Comparison of ENCODE assay signal across 12 cellular contexts in the genomic region with DNA sequence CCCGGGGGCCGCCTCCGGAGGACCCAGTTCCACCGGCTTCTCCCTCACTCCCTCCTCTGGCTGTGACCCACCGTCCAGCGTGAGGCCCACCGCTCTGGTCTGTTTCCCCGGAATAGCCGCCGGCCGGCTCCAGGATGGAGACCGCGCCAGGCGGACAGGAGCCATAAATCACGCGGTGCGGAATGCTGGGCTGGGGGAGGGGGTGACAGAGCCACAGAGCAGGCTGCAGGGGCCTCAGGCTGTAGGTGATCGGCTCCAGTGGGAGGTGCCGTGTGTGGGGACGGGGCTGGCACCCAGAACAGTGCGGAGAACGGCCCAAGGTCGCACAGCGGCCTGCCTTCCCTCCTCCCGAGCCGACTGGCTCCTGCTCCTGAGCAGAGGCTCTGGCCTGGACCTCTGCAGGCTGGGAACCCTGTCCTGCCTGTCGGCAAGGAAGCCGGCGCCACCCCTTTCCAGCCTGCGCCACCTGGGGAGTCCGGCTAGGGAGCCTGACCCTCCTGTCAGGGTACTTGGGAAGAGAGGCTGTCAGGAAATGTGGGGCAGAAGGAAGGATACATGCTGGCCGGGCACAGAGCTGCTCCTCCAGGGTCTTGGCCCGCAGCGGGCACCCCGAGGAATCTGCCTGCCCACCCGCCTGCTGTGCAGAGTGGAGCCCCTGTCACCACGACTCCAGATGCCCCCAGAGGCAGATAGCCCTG. TPM values are rescaled to one million over a fixed set of nuclear protein-coding genes. Genes with fewer than 3 reads are reported as not detected.
DNase-seq lines count a peak whose midpoint lies in the region; ATAC-seq and TF ChIP-seq lines count a peak whose summit lies in the region.
"Had no signal": no experiment of that assay in that cellular context is flagged by ENCODE, and none has a peak within 500 bp of the region (broad histone marks: within the 10 kb centered on the region; RNA-seq: fewer than 3 reads in every experiment).

No MANE protein-coding gene starts in this region.

- H3K4me3 Mint-ChIP-seq in memory B cell (peak overlapping the region; percentile 41), endothelial cell (ENCODE audit: unreplicated experiment) (no peak overlapping the region)
- H3K4me3 Mint-ChIP-seq in stimulated activated effector memory CD8-positive, alpha-beta T cell treated with anti-CD3 and anti-CD28 coated beads, Interleukin-12 subunit alpha, Interleukin-12 subunit beta, amount 100 ng/mL, for 72 hours: no peak overlapping the region

- H3K4me1 Mint-ChIP-seq in memory B cell: peaks cover 16% of the 10 kb centered on the region
- H3K4me1 Mint-ChIP-seq in stimulated activated effector memory CD8-positive, alpha-beta T cell treated with anti-CD3 and anti-CD28 coated beads, Interleukin-12 subunit alpha, Interleukin-12 subunit beta, amount 100 ng/mL, for 72 hours: peaks cover 25% of the 10 kb centered on the region
- peaks cover 6% of the 10 kb centered on the region for H3K4me1 Mint-ChIP-seq in endothelial cell (ENCODE audit: unreplicated experiment)

- H3K4me1 ChIP-seq in endocrine pancreas (ENCODE audit: control insufficient read depth, insufficient read depth, low read length): no peaks in the 10 kb centered on the region
- H3K4me1 ChIP-seq: foreskin keratinocyte had no signal

- H3K27me3 ChIP-seq in H7 (ENCODE audit: control insufficient read depth, insufficient read depth, low read length) (no peaks in the 10 kb centered on the region), endocrine pancreas (ENCODE audit: control insufficient read depth, insufficient read depth, low read length) (no peaks in the 10 kb centered on the region)
- H3K27me3 ChIP-seq: foreskin keratinocyte, neutrophil had no signal

- TF ChIP-seq CTCF in endothelial cell (IDR thresholded peaks at IDR 0.05; ENCODE audit: unreplicated experiment): no peak

- peak overlapping the region; percentile 28 for H3K27ac Mint-ChIP-seq in memory B cell
- peak overlapping the region; percentile 74 for H3K27ac Mint-ChIP-seq in stimulated activated effector memory CD8-positive, alpha-beta T cell treated with anti-CD3 and anti-CD28 coated beads, Interleukin-12 subunit alpha, Interleukin-12 subunit beta, amount 100 ng/mL, for 72 hours
- no peak overlapping the region for H3K27ac Mint-ChIP-seq in endothelial cell (ENCODE audit: unreplicated experiment)

- no peaks in the 10 kb centered on the region for H3K9me3 ChIP-seq in endocrine pancreas (ENCODE audit: control insufficient read depth, low read length)
- H3K9me3 ChIP-seq: neutrophil had no signal

- H3K36me3 ChIP-seq in H7 (replicated peaks; ENCODE audit: control insufficient read depth, insufficient read depth, low read length) (peaks cover 3% of the 10 kb centered on the region), endocrine pancreas (ENCODE audit: control insufficient read depth, insufficient read depth, low read length) (no peaks in the 10 kb centered on the region)

- peak; percentile 42 for DNase-seq in H7
- no peak for DNase-seq in memory B cell (ENCODE audit: low spot score in 2 of 2)
- no peak for DNase-seq in stimulated activated effector memory CD8-positive, alpha-beta T cell treated with anti-CD3 and anti-CD28 coated beads, Interleukin-12 subunit alpha, Interleukin-12 subunit beta, amount 100 ng/mL, for 72 hours (ENCODE audit: low spot score in 2 of 2)
- DNase-seq in endothelial cell (ENCODE audit: low spot score): no peak
- no peak for DNase-seq in kidney glomerular epithelial cell (lab: John Stamatoyannopoulos, UW)
- no peak for DNase-seq in NCI-H774 (lab: John Stamatoyannopoulos, UW)
- DNase-seq: foreskin keratinocyte, NCI-H2029 treated with DMSO at 0.1 percent for 48 hours, WERI-Rb-1 had no signal

- H3K27me3 Mint-ChIP-seq in memory B cell (no peaks in the 10 kb centered on the region), endothelial cell (ENCODE audit: unreplicated experiment) (peaks cover 3% of the 10 kb centered on the region)

- H3K4me3 ChIP-seq in H7 (ENCODE audit: insufficient read depth, low read depth, low read length) (no peak overlapping the region), endocrine pancreas (ENCODE audit: control insufficient read depth, insufficient read depth, low read length) (no peak overlapping the region)

- ATAC-seq in memory B cell (ENCODE audit: low read depth) (no peak), HG02798 (IDR thresholded peaks at IDR 0.05; ENCODE audit: poor library complexity, unreplicated experiment) (no peak)
- no peak for ATAC-seq in stimulated activated effector memory CD8-positive, alpha-beta T cell treated with anti-CD3 and anti-CD28 coated beads, Interleukin-12 subunit alpha, Interleukin-12 subunit beta, amount 100 ng/mL, for 72 hours

- peaks cover 14% of the 10 kb centered on the region for H3K36me3 Mint-ChIP-seq in memory B cell
- H3K36me3 Mint-ChIP-seq in stimulated activated effector memory CD8-positive, alpha-beta T cell treated with anti-CD3 and anti-CD28 coated beads, Interleukin-12 subunit alpha, Interleukin-12 subunit beta, amount 100 ng/mL, for 72 hours: peaks cover 39% of the 10 kb centered on the region
- peaks cover 5% of the 10 kb centered on the region for H3K36me3 Mint-ChIP-seq in endothelial cell (ENCODE audit: low read depth, unreplicated experiment)

- peak overlapping the region; percentile 43 for H3K9ac ChIP-seq in endocrine pancreas (ENCODE audit: control insufficient read depth, insufficient read depth, low read length)

- no peaks in the 10 kb centered on the region for H3K9me3 Mint-ChIP-seq in memory B cell
- H3K9me3 Mint-ChIP-seq in stimulated activated effector memory CD8-positive, alpha-beta T cell treated with anti-CD3 and anti-CD28 coated beads, Interleukin-12 subunit alpha, Interleukin-12 subunit beta, amount 100 ng/mL, for 72 hours: no peaks in the 10 kb centered on the region
- no peaks in the 10 kb centered on the region for H3K9me3 Mint-ChIP-seq in endothelial cell (ENCODE audit: unreplicated experiment)

RNA-seq across cellular contexts. Expression of a gene that starts 8.3 kb away (rescaled TPM):
- 47.9 and 54.4 TPM in 2 replicates for total RNA-seq in H7 (2014; rRNA removed; shearing (Covaris generic))
- total RNA-seq in endothelial cell (ENCODE audit: unreplicated experiment): 41.2 TPM

RNA-seq across cellular contexts. Expression of a gene that starts 30.6 kb away (rescaled TPM):
- total RNA-seq in H7 (2014; rRNA removed; shearing (Covaris generic)): 2,968 and 3,290 TPM in 2 replicates
- 2,896 TPM for total RNA-seq in endothelial cell (ENCODE audit: unreplicated experiment)

RNA-seq across cellular contexts. Expression of a gene that starts 45.0 kb away (rescaled TPM):
- total RNA-seq in H7 (2014; rRNA removed; shearing (Covaris generic)): 124 and 131 TPM in 2 replicates
- 316 TPM for total RNA-seq in endothelial cell (ENCODE audit: unreplicated experiment)

RNA-seq across cellular contexts. Expression of a gene that starts 50.8 kb away (rescaled TPM):
- 18.3 and 20.8 TPM in 2 replicates for total RNA-seq in H7 (2014; rRNA removed; shearing (Covaris generic))
- total RNA-seq in endothelial cell (ENCODE audit: unreplicated experiment): 14.5 TPM
